9 cellular contexts compared by ENCODE assay signal in the genomic region with DNA sequence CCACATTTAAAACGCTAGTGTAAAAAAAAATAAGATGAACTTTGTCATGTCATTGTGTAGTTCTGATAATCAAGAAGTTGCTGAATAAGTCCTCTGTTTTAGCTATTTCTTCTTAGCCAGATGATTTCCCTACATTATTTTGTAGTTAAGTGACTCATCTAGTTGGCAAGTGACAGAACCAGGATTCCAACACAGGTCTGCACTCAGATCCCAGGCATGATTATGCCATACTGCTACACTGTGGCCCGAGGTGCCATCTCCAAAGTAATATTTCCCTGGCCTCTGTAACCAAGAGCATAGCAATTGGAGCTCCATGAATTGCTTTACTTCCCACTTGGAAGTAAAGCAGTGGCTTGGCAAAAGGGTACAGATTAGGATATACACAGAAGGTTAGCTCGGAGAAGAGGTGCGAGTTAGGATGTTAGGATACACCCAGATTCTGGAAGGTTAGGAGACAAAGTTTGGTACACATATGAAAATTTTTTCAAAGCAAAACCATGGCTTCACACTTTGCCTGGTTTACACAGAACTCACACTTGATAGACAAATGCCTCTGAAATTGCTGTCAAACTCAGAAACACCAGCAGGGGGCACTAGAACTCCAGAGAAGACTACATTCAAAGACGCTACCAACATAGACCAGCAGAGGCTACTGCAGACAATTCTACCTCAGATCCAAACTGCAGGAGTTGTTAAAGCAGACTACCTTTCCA. TPM values are rescaled to one million over a fixed set of nuclear protein-coding genes. Genes with fewer than 3 reads are reported as not detected.
DNase-seq lines count a peak whose midpoint lies in the region; ATAC-seq and TF ChIP-seq lines count a peak whose summit lies in the region.
"Had no signal": no experiment of that assay in that cellular context is flagged by ENCODE, and none has a peak within 500 bp of the region (broad histone marks: within the 10 kb centered on the region; RNA-seq: fewer than 3 reads in every experiment).

No MANE protein-coding gene starts in this region.

- CTCF ChIA-PET in BJ (lab: Yijun Ruan, JAX) = interaction anchor here (0.6 to 7.9 kb wide), 13 partner anchors 11 to 174 kb away, joined by 3 to 78 read pairs (median 4); a partner anchor contains a TSS

- H3K4me3 ChIP-seq in BJ (ENCODE audit: low read depth, low read length) (no peak overlapping the region), lung (no peak overlapping the region)

- no peak overlapping the region for H3K27ac ChIP-seq in lung (ENCODE audit: low read depth in 1 of 2, low read length in 1 of 2)

- H3K4me1 Mint-ChIP-seq in activated CD4-positive, alpha-beta T cell treated with anti-CD3 and anti-CD28 coated beads, Interleukin-2, amount 10 ng/mL, durations not matched to agents 24 days and 14 days = peaks cover 8% of the 10 kb centered on the region

- H3K36me3 ChIP-seq in BJ (ENCODE audit: control insufficient read depth, insufficient read depth, low read length) (no peaks in the 10 kb centered on the region), lung (ENCODE audit: control insufficient read depth in 2 of 2, insufficient read depth in 2 of 2, low read length in 2 of 2) (no peaks in the 10 kb centered on the region)

- H3K4me1 ChIP-seq in lung (ENCODE audit: control insufficient read depth in 2 of 2, insufficient read depth in 2 of 2, low read length in 2 of 2) = no peaks in the 10 kb centered on the region

- no peak overlapping the region for H3K4me3 Mint-ChIP-seq in activated CD4-positive, alpha-beta T cell treated with anti-CD3 and anti-CD28 coated beads, Interleukin-2, amount 10 ng/mL, durations not matched to agents 24 days and 14 days
- H3K4me3 Mint-ChIP-seq: T-helper 1 cell treated with Interleukin-12 subunit alpha and Interleukin-12 subunit beta and Interleukin-4 antibody, amounts not matched to agents 30 μg/mL and 1 μg/mL, for 36 hours had no signal

- ATAC-seq in HG03432 (IDR thresholded peaks at IDR 0.05; ENCODE audit: unreplicated experiment) = peak; percentile 63
- peak; percentile 77 for ATAC-seq in lung (ENCODE audit: insufficient read depth, low FRiP score)

- H3K27me3 ChIP-seq in BJ (ENCODE audit: control insufficient read depth, insufficient read depth, low read length) = no peaks in the 10 kb centered on the region
- no peaks in the 10 kb centered on the region for H3K27me3 ChIP-seq in lung (ENCODE audit: control insufficient read depth, insufficient read depth)

- no peak overlapping the region for H3K27ac Mint-ChIP-seq in activated CD4-positive, alpha-beta T cell treated with anti-CD3 and anti-CD28 coated beads, Interleukin-2, amount 10 ng/mL, durations not matched to agents 24 days and 14 days
- H3K27ac Mint-ChIP-seq: T-helper 1 cell treated with Interleukin-12 subunit alpha and Interleukin-12 subunit beta and Interleukin-4 antibody, amounts not matched to agents 30 μg/mL and 1 μg/mL, for 36 hours had no signal

- TF ChIP-seq CTCF in BJ (IDR thresholded peaks at IDR 0.05; ENCODE audit: insufficient read depth, low read depth, low read length) (peak; percentile 72), lung (IDR thresholded peaks at IDR 0.05; ENCODE audit: control extremely low read depth, extremely low read depth) (peak; percentile 81)

- H3K9me3 ChIP-seq in lung (ENCODE audit: control insufficient read depth in 2 of 2, insufficient read depth in 1 of 2, low read length in 1 of 2) = no peaks in the 10 kb centered on the region

- POLR2A ChIA-PET in BJ (lab: Charles Lee) = no interaction called here

- no peaks in the 10 kb centered on the region for H3K36me3 Mint-ChIP-seq in activated CD4-positive, alpha-beta T cell treated with anti-CD3 and anti-CD28 coated beads, Interleukin-2, amount 10 ng/mL, durations not matched to agents 24 days and 14 days (ENCODE audit: low read depth)

- DNase-seq in BJ (ENCODE audit: low read depth) (no peak), GM19238 (ENCODE audit: insufficient read length, low spot score) (peak; percentile 42), NCI-H524 (lab: John Stamatoyannopoulos, UW) (peak; percentile 62 to 87), dermis blood vessel endothelial cell (peak; percentile 88), lung (ENCODE audit: low spot score) (peak; percentile 70)
- peak; percentile 87 for DNase-seq in activated CD4-positive, alpha-beta T cell treated with anti-CD3 and anti-CD28 coated beads, Interleukin-2, amount 10 ng/mL, durations not matched to agents 24 days and 14 days
- peak; percentile 12 to 44 for DNase-seq in stimulated activated CD8-positive, alpha-beta memory T cell treated with anti-CD3 and anti-CD28 coated beads, Interleukin-4, amount 100 ng/mL, for 4 hours (ENCODE audit: low read depth in 2 of 2, low spot score in 1 of 2)

- 28 to 56% methylated on average over 5 of the region's 5 CpGs for WGBS in lung, 2 donors

- intact Hi-C loops in activated CD4-positive, alpha-beta T cell treated with anti-CD3 and anti-CD28 coated beads, Interleukin-2, amount 10 ng/mL, durations not matched to agents 24 days and 14 days (cut with micrococcal nuclease) = loop anchor here (1.0 to 5.0 kb wide), 2 partner anchors 83 to 602 kb away; no protein-coding TSS in a partner anchor

- peaks cover 5% of the 10 kb centered on the region for H3K27me3 Mint-ChIP-seq in activated CD4-positive, alpha-beta T cell treated with anti-CD3 and anti-CD28 coated beads, Interleukin-2, amount 10 ng/mL, durations not matched to agents 24 days and 14 days

- no peaks in the 10 kb centered on the region for H3K9me3 Mint-ChIP-seq in activated CD4-positive, alpha-beta T cell treated with anti-CD3 and anti-CD28 coated beads, Interleukin-2, amount 10 ng/mL, durations not matched to agents 24 days and 14 days
- H3K9me3 Mint-ChIP-seq: T-helper 1 cell treated with Interleukin-12 subunit alpha and Interleukin-12 subunit beta and Interleukin-4 antibody, amounts not matched to agents 30 μg/mL and 1 μg/mL, for 36 hours had no signal

RNA-seq across cellular contexts. Expression of a gene that starts 41.4 kb away (rescaled TPM):
- polyA plus RNA-seq in BJ (2011; rRNA removed) = 47.3 and 52.7 TPM in 2 replicates
- polyA minus RNA-seq in BJ (2011; rRNA and poly(A)+ RNA removed) = 15.1 and 19.1 TPM in 2 replicates
- total RNA-seq in activated CD4-positive, alpha-beta T cell treated with anti-CD3 and anti-CD28 coated beads, Interleukin-2, amount 10 ng/mL, durations not matched to agents 24 days and 14 days = not detected in 2 replicates
- 21.8 and 22.0 TPM in 2 replicates for total RNA-seq in dermis blood vessel endothelial cell
- total RNA-seq in lung = 10 to 100 TPM; 13.6 to 19.1 TPM
- 1 to 10 TPM; 5.6 to 8.1 TPM for polyA plus RNA-seq in lung

RNA-seq across cellular contexts. Expression of a gene that starts 46.5 kb away (rescaled TPM):
- polyA plus RNA-seq in BJ (2011; rRNA removed) = 3.3 and 5.0 TPM in 2 replicates
- 1.8 and 2.1 TPM in 2 replicates for polyA minus RNA-seq in BJ (2011; rRNA and poly(A)+ RNA removed)
- not detected in 2 replicates for total RNA-seq in activated CD4-positive, alpha-beta T cell treated with anti-CD3 and anti-CD28 coated beads, Interleukin-2, amount 10 ng/mL, durations not matched to agents 24 days and 14 days
- 31.7 and 52.4 TPM in 2 replicates for total RNA-seq in dermis blood vessel endothelial cell
- 10 to 100 TPM in 1 of 2 donors, 1 to 10 TPM in 1; 5.6 to 11.7 TPM for total RNA-seq in lung
- 1 to 10 TPM; 3.4 to 3.8 TPM for polyA plus RNA-seq in lung

RNA-seq across cellular contexts. Expression of a gene that starts 48.8 kb away (rescaled TPM):
- polyA plus RNA-seq in BJ (2011; rRNA removed) (8.8 and 19.7 TPM in 2 replicates), lung (10 to 100 TPM; 11.7 to 15.1 TPM)
- polyA minus RNA-seq in BJ (2011; rRNA and poly(A)+ RNA removed) = 4.9 and 5.6 TPM in 2 replicates
- 0.12 TPM in 1 of 2 replicates, not detected in the other for total RNA-seq in activated CD4-positive, alpha-beta T cell treated with anti-CD3 and anti-CD28 coated beads, Interleukin-2, amount 10 ng/mL, durations not matched to agents 24 days and 14 days
- total RNA-seq in dermis blood vessel endothelial cell (56.4 and 79.0 TPM in 2 replicates), lung (10 to 100 TPM; 17.4 to 56.2 TPM)

Comparison
In these comparisons a context has a peak if more than half of its experiments do, and no peak if none do; other contexts are left out.
1. RNA of a gene that starts 41.4 kb away (total RNA-seq): 21.8 to 22.0 TPM in dermis blood vessel endothelial cell and 13.6 to 19.1 TPM in lung; not detected in activated CD4-positive, alpha-beta T cell treated with anti-CD3 and anti-CD28 coated beads, Interleukin-2, amount 10 ng/mL, durations not matched to agents 24 days and 14 days; every median in the first group is over 10 times any median in the second.
2. RNA of a gene that starts 48.8 kb away (total RNA-seq): 56.4 to 79.0 TPM in dermis blood vessel endothelial cell and 17.4 to 56.2 TPM in lung; 0.12 TPM in activated CD4-positive, alpha-beta T cell treated with anti-CD3 and anti-CD28 coated beads, Interleukin-2, amount 10 ng/mL, durations not matched to agents 24 days and 14 days; every median in the first group is over 10 times any median in the second.